Comparison of ENCODE assay signal across 9 cellular contexts in genomic region chr12:11652351-11653040, GRCh38. TPM values are rescaled to one million over a fixed set of nuclear protein-coding genes. Genes with fewer than 3 reads are reported as not detected.
DNase-seq lines count a peak whose midpoint lies in the region; ATAC-seq, FAIRE-seq and TF ChIP-seq lines count a peak whose summit lies in the region.
"Had no signal": no experiment of that assay in that cellular context is flagged by ENCODE, and none has a peak within 500 bp of the region (broad histone marks: within the 10 kb centered on the region; RNA-seq: fewer than 3 reads in every experiment).

No MANE protein-coding gene starts in this region.

- peaks cover 84% of the 10 kb centered on the region for H3K79me2 ChIP-seq in GM12878 (ENCODE audit: control insufficient read depth, insufficient read depth, low read length)

- no peaks in the 10 kb centered on the region for H3K27me3 ChIP-seq in BLaER1
- no peaks in the 10 kb centered on the region for H3K27me3 ChIP-seq in GM12878 (replicated peaks in 1 of 2; ENCODE audit: control insufficient read depth in 2 of 2, insufficient read depth in 2 of 2, low read length in 1 of 2)

- CTCF ChIA-PET in GM12878 (lab: Yijun Ruan, JAX): interaction anchor here (0.8 to 1.6 kb wide), 4 partner anchors 64 to 357 kb away, joined by 3 to 4 read pairs (median 3); no protein-coding TSS in a partner anchor

- peaks cover 57% of the 10 kb centered on the region for H3K4me1 ChIP-seq in BLaER1
- peaks cover 14% of the 10 kb centered on the region for H3K4me1 ChIP-seq in GM12878 (ENCODE audit: control insufficient read depth, insufficient read depth, low read length)

- no peak overlapping the region for H2AFZ ChIP-seq in GM12878 (ENCODE audit: control insufficient read depth, low read depth, low read length)

- intact Hi-C loops in GM12878 (cut with micrococcal nuclease; ENCODE audit: unreplicated experiment): loop anchor here (1.0 to 10.0 kb wide), 8 partner anchors 74 to 1072 kb away; no protein-coding TSS in a partner anchor

- RAD21 ChIA-PET in GM12878 (lab: Charles Lee; ENCODE audit: unreplicated experiment): interaction anchor here (0.8 to 7.2 kb wide), 9 partner anchors 65 to 380 kb away, joined by 3 to 75 read pairs (median 5); no protein-coding TSS in a partner anchor

- peak overlapping the region; percentile 100 for H3K27ac ChIP-seq in BLaER1
- peak overlapping the region; percentile 99 for H3K27ac ChIP-seq in GM12878 (ENCODE audit: control insufficient read depth, insufficient read depth)
- H3K27ac ChIP-seq: KMS-11 had no signal

- H3K9me3 ChIP-seq in BLaER1 (no peaks in the 10 kb centered on the region), GM12878 (replicated peaks; ENCODE audit: control insufficient read depth, insufficient read depth, low read length) (no peaks in the 10 kb centered on the region)

- peak in 1 of 2 experiments; percentile 46; a peak in 1 of 4 replicates for TF ChIP-seq EP300 in GM12878 (IDR thresholded peaks at IDR 0.05; ENCODE audit: borderline replicate concordance in 1 of 2, control insufficient read depth in 1 of 2, low read depth in 2 of 2, low read length in 2 of 2)

- SMC1A ChIA-PET in GM12878 (lab: Charles Lee; ENCODE audit: uncharacterized antibody, unreplicated experiment): interaction anchor here (0.6 to 7.3 kb wide), 10 partner anchors 65 to 380 kb away, joined by 3 to 76 read pairs (median 12); no protein-coding TSS in a partner anchor

- H3K36me3 ChIP-seq in BLaER1 (peaks cover 7% of the 10 kb centered on the region; the same call in 1 of the 2 replicates), GM12878 (ENCODE audit: control insufficient read depth in 2 of 2, insufficient read depth in 2 of 2, low read length in 1 of 2) (peaks cover 0 to 6% of the 10 kb centered on the region in 2 experiments; a peak in 3 of 4 replicates)

- H3K9ac ChIP-seq in BLaER1 (peak overlapping the region; percentile 100), GM12878 (ENCODE audit: control insufficient read depth, insufficient read depth, low read length) (peak overlapping the region; percentile 98)
- H3K9ac ChIP-seq: KMS-11 had no signal

- in situ Hi-C loops in GM12878 (cut with MboI): loop anchor here (5.0 kb wide), 4 partner anchors 75 to 375 kb away; no protein-coding TSS in a partner anchor

- no peak for TF ChIP-seq CTCF in GM12878 (IDR thresholded peaks at IDR 0.05 in 2 of 3, conservative IDR thresholded peaks at IDR 0.05 in 1 of 3; ENCODE audit: control insufficient read depth in 2 of 3, extremely low read depth in 1 of 3, insufficient read depth in 1 of 3, low read depth in 3 of 3, low read length in 3 of 3)

- peak overlapping the region; percentile 83 for H3K4me3 ChIP-seq in BLaER1
- H3K4me3 ChIP-seq in GM12878: peak overlapping the region; percentile 85

- H3K4me2 ChIP-seq in BLaER1 (peak overlapping the region; percentile 83), GM12878 (ENCODE audit: control insufficient read depth, insufficient read depth) (peak overlapping the region; percentile 86)

- TF ChIP-seq POLR2A in GM12878 (IDR thresholded peaks at IDR 0.05; ENCODE audit: low read depth, low read length): peak; percentile 82

- TF ChIP-seq RAD21 in GM12878 (IDR thresholded peaks at IDR 0.05; ENCODE audit: insufficient read depth, low read depth, low read length): 0 out of 2 replicates have a peak, but pooled peaks have one; percentile 2

- WGBS in GM12878 (ENCODE audit: insufficient coverage, insufficient replicate concordance, low lambda C conversion rate, missing lambda C conversion rate): under 1% methylated on average over 16 of the region's 16 CpGs

- H4K20me1 ChIP-seq in BLaER1: peaks cover 40% of the 10 kb centered on the region; the same call in 1 of the 2 replicates
- H4K20me1 ChIP-seq in GM12878 (ENCODE audit: control insufficient read depth, insufficient read depth): no peaks in the 10 kb centered on the region; the same call in 1 of the 2 replicates

- TSS peak; percentile 88 for BruUV-seq in GM12878 (replicated peaks; lab: Mats Ljungman, UMichigan)

- POLR2A ChIA-PET in GM12878 (lab: Charles Lee): interaction anchor here (0.5 to 1.7 kb wide), 5 partner anchors 69 to 1045 kb away, joined by 3 to 8 read pairs (median 5); no protein-coding TSS in a partner anchor

- FAIRE-seq in GM12878 (lab: Jason Lieb, UNC) (peak; percentile 84), frontal cortex (lab: Jason Lieb, UNC) (no peak)

- ATAC-seq in GM19455 (IDR thresholded peaks at IDR 0.05; ENCODE audit: unreplicated experiment) (peak; percentile 22), GM12878 (peak; percentile 52)

- DNase-seq in NCI-H345 (lab: John Stamatoyannopoulos, UW): peak; percentile 17
- DNase-seq in GM12878 (ENCODE audit: low read depth, low spot score): peak; percentile 71
- peak; percentile 71 for DNase-seq in islet precursor cell
- peak; percentile 3 to 14 for DNase-seq in stimulated activated CD8-positive, alpha-beta memory T cell treated with anti-CD3 and anti-CD28 coated beads, Interleukin-2, amount 100 ng/mL, for 48 hours (ENCODE audit: low read depth in 2 of 2)
- DNase-seq in NCI-H2196 (lab: John Stamatoyannopoulos, UW; ENCODE audit: unreplicated experiment): no peak
- no peak for DNase-seq in frontal cortex (ENCODE audit: low spot score in 2 of 2)

TF ChIP-seq in GM12878, 131 proteins besides CTCF, POLR2A, EP300 and RAD21 (continues in another document):
- TF ChIP-seq IKZF2 (IDR thresholded peaks at IDR 0.05): peak in 1 of 2 experiments; percentile 75; a peak in 3 of 4 replicates
- peak; percentile 74; the same call in 1 of the 2 replicates for TF ChIP-seq CBFB (IDR thresholded peaks at IDR 0.05; ENCODE audit: low read depth)
- TF ChIP-seq LARP7 (IDR thresholded peaks at IDR 0.05): peak; percentile 60; the same call in 1 of the 2 replicates
- no peak for TF ChIP-seq CHD2 (IDR thresholded peaks at IDR 0.05; ENCODE audit: borderline replicate concordance, low read depth, low read length)
- peak; percentile 71 for TF ChIP-seq TBL1XR1 (IDR thresholded peaks at IDR 0.05; ENCODE audit: low read depth, low read length)
- TF ChIP-seq CUX1 (IDR thresholded peaks at IDR 0.05; ENCODE audit: insufficient replicate concordance, low read depth, low read length): peak; percentile 53
- peak; percentile 25; the same call in 1 of the 2 replicates for TF ChIP-seq FOXM1 (IDR thresholded peaks at IDR 0.05; ENCODE audit: low read depth, low read length)
- TF ChIP-seq POU2F2 (IDR thresholded peaks at IDR 0.05; ENCODE audit: borderline replicate concordance, low read depth, low read length): peak; percentile 81; the same call in 2 of the 3 replicates

RNA-seq across cellular contexts. Expression of gene ETV6, which starts 3.0 kb away (rescaled TPM):
- 109 and 115 TPM in 2 replicates for total RNA-seq in GM12878 (2013; cell fraction: nucleolus; rRNA removed)
- total RNA-seq in GM12878 (2014; rRNA removed) (24.0 and 24.9 TPM in 2 replicates), GM12878 (2014; rRNA removed; fragmentation: Illumina TruSeq; extraction: Trizol) (26.3 and 28.4 TPM in 2 replicates), GM12878 (2021) (69.7 and 74.8 TPM in 2 replicates), frontal cortex (2.9 TPM)
- polyA plus RNA-seq in GM12878 (2011; ENCODE audit: low read depth): 18.0 TPM
- polyA plus RNA-seq in GM12878 (2011; rRNA removed) (27.2 and 29.7 TPM in 2 replicates), GM12878 (2014; fragmentation: Illumina TruSeq; extraction: Trizol) (32.6 and 34.6 TPM in 2 replicates), GM12878 (2014; fragmentation: Nextera tagmentation; extraction: Ambion mirVana) (10 to 100 TPM in 1 of 2 experiments, 1 to 10 TPM in 1; 6.6 to 10.4 TPM), GM12878 (2014; rRNA removed) (25.1 and 26.3 TPM in 2 replicates), GM12878 (2016; fragmentation: Nextera tagmentation; extraction: Ambion mirVana) (10 to 100 TPM in 1 of 2 experiments, 1 to 10 TPM in 1; 7.8 to 12.5 TPM)
- 21.0 and 26.5 TPM in 2 replicates for polyA plus RNA-seq in GM12878 (2011; cell fraction: cytosol; rRNA removed)
- polyA plus RNA-seq in GM12878 (2011; cell fraction: nucleus; rRNA removed): 53.6 and 57.2 TPM in 2 replicates
- polyA plus RNA-seq in GM12878 (2012): 22.0 and 25.1 TPM in 2 replicates
- 52.2 and 65.0 TPM in 2 replicates for polyA minus RNA-seq in GM12878 (2011; rRNA and poly(A)+ RNA removed)
- 23.9 and 25.7 TPM in 2 replicates for polyA minus RNA-seq in GM12878 (2011; cell fraction: cytosol; rRNA and poly(A)+ RNA removed)
- 74.2 and 133 TPM in 2 replicates for polyA minus RNA-seq in GM12878 (2011; cell fraction: nucleus; rRNA and poly(A)+ RNA removed)

Comparison
In these comparisons a context has a peak if more than half of its experiments do, and no peak if none do; other contexts are left out.
1. DNase-seq: peak in NCI-H345 (single experiment), GM12878 (single experiment), islet precursor cell (single experiment) and stimulated activated CD8-positive, alpha-beta memory T cell treated with anti-CD3 and anti-CD28 coated beads, Interleukin-2, amount 100 ng/mL, for 48 hours (2 of 2); none in NCI-H2196 (single experiment) and frontal cortex (0 of 2).